8 cellular contexts compared by ENCODE assay signal in the genomic region with DNA sequence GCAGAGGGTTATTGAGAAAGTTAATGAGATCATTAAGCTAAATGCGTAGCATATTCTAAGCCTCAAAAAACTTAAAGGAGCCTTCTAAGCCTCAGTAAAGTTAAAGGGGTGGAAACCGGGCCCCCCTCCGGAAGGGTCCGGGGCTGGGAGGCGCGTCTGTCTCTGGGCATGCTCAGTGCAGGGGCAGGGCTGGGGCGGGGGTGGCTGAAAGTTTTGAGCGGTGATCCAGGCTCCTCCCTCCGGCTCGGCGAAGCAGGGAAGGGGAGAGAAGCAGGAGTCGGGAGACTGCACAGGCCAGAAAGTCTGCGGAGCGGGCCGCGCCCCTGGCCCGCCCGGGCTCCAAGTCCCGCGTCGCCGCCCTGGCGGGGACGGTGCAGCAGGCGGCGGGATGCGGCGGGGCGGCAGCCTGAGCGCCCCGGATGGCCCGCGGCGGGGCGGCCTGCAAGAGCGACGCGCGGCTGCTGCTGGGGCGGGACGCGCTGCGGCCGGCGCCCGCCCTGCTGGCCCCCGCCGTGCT. TPM values are rescaled to one million over a fixed set of nuclear protein-coding genes. Genes with fewer than 3 reads are reported as not detected.
DNase-seq lines count a peak whose midpoint lies in the region; ATAC-seq and TF ChIP-seq lines count a peak whose summit lies in the region.

A gene (plus strand): TSS at position 240 of the 517 bp plus-strand sequence. CDS start 180 bp downstream, at position 420.

- peak within 1 kb of the TSS; percentile 70 for H3K9ac ChIP-seq in MM.1S (ENCODE audit: low read length)

- H3K36me3 ChIP-seq in MM.1S (replicated peaks; ENCODE audit: insufficient read depth, low read length) (no peaks in the 10 kb centered on the region), urinary bladder (ENCODE audit: insufficient read depth) (no peaks in the 10 kb centered on the region)

- peaks cover 26% of the 10 kb centered on the region for H3F3A ChIP-seq in MM.1S (ENCODE audit: insufficient read depth, low read length)

- H2AFZ ChIP-seq in MM.1S (ENCODE audit: low read length) = peak within 1 kb of the TSS; percentile 89

- peak within 1 kb of the TSS; percentile 50 to 87 (median 75) for H3K4me3 Mint-ChIP-seq in naive B cell

- peak within 1 kb of the TSS; percentile 84 for H3K4me3 ChIP-seq in MM.1S (ENCODE audit: low read length)
- peak within 1 kb of the TSS; percentile 69 for H3K4me3 ChIP-seq in urinary bladder (ENCODE audit: low read depth, low read length)

- H3K27ac ChIP-seq in MM.1S (ENCODE audit: low read length) (peak within 1 kb of the TSS; percentile 63), urinary bladder (ENCODE audit: low read depth) (no peak within 1 kb of the TSS)

- no peak for ATAC-seq in naive B cell (ENCODE audit: low read depth in 2 of 2)

- peaks cover 45 to 68% (median 57%) of the 10 kb centered on the region in 3 donors for H3K27me3 Mint-ChIP-seq in naive B cell

- no peaks in the 10 kb centered on the region for H3K9me2 ChIP-seq in MM.1S (replicated peaks; ENCODE audit: insufficient read depth, low read length)

- H3K27me3 ChIP-seq in MM.1S (replicated peaks; ENCODE audit: insufficient read depth, low read length) = no peaks in the 10 kb centered on the region

- H3K9me3 ChIP-seq in MM.1S (replicated peaks; ENCODE audit: insufficient read depth, low read length) = no peaks in the 10 kb centered on the region

- peaks cover 35% of the 10 kb centered on the region for H3K4me1 ChIP-seq in MM.1S (ENCODE audit: low read length)
- peaks cover 5% of the 10 kb centered on the region for H3K4me1 ChIP-seq in urinary bladder (ENCODE audit: insufficient read depth)

- H4K20me1 ChIP-seq in MM.1S (ENCODE audit: insufficient read depth, low read length) = no peaks in the 10 kb centered on the region

- TF ChIP-seq CTCF in MM.1S (IDR thresholded peaks at IDR 0.05; ENCODE audit: low read length) = no peak

- H3K27ac Mint-ChIP-seq in naive B cell = no peak within 1 kb of the TSS

- H3K9me3 Mint-ChIP-seq in naive B cell = peaks cover 8 to 36% (median 23%) of the 10 kb centered on the region in 7 donors

- under 1% methylated on average over 48 of the region's 48 CpGs for WGBS in urinary bladder

- peaks cover 16 to 32% (median 28%) of the 10 kb centered on the region in 3 donors for H3K4me1 Mint-ChIP-seq in naive B cell

- peaks cover 61% of the 10 kb centered on the region for H3K79me2 ChIP-seq in MM.1S (ENCODE audit: low read length)

- H3K4me2 ChIP-seq in MM.1S (ENCODE audit: low read depth, low read length) = peak within 1 kb of the TSS; percentile 98

- peaks cover 4 to 32% of the 10 kb centered on the region in 2 donors for H3K36me3 Mint-ChIP-seq in naive B cell

- DNase-seq in NCI-H510A treated with DMSO at 0.1 percent for 48 hours (lab: John Stamatoyannopoulos, UW) = peak; percentile 23
- DNase-seq in NCI-H510A (lab: John Stamatoyannopoulos, UW) = no peak
- peak; percentile 69 for DNase-seq in MM.1S
- peak; percentile 23 for DNase-seq in activated T-cell treated with anti-CD3 and anti-CD28 coated beads for 48 hours (ENCODE audit: low read depth)
- peak; percentile 63 for DNase-seq in fibroblast of the conjunctiva (ENCODE audit: low read depth)
- no peak for DNase-seq in naive B cell
- no peak for DNase-seq in GOT3 (lab: John Stamatoyannopoulos, UW)

RNA-seq across cellular contexts. Expression of the gene that starts here (rescaled TPM):
- not detected for polyA plus RNA-seq in naive B cell (ENCODE audit: low read depth in 6 of 6)
- total RNA-seq in urinary bladder = 27.2 TPM
- polyA plus RNA-seq in urinary bladder = 18.7 TPM

Comparison
In these comparisons a context has a peak if more than half of its experiments do, and no peak if none do; other contexts are left out.
1. RNA of the gene that starts here (polyA plus RNA-seq): 18.7 TPM in urinary bladder (single experiment); not detected in naive B cell; every median in the first group is over 10 times any median in the second.
2. DNase-seq: peak in NCI-H510A treated with DMSO at 0.1 percent for 48 hours (single experiment), MM.1S (single experiment), activated T-cell treated with anti-CD3 and anti-CD28 coated beads for 48 hours (single experiment) and fibroblast of the conjunctiva (single experiment); none in NCI-H510A (single experiment), naive B cell (single experiment) and GOT3 (single experiment).